In the genomic region with DNA sequence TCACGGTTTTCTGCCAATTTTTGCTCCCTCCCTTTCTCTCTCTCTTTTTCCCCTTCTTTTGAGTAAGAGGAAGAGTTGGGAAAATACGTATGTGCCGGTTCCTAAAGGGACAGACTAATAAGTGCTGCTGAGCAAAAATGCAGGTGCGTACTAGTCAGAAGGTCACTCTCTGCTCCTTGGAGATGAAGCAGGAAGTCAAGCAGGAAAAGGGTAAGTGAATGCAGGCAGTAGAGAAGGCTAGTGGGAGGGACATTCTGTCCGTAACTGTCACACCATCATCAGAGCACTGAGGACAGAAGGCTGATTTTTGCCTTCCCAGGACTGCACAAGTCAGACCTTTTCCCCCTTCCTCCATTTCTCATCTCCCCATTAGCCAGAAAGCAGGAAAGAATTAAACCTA, we compare ENCODE assay signal across 33 cellular contexts.
DNase-seq lines count a peak whose midpoint lies in the region; ATAC-seq, FAIRE-seq and TF ChIP-seq lines count a peak whose summit lies in the region.
"Had no signal": no experiment of that assay in that cellular context is flagged by ENCODE, and none has a peak within 500 bp of the region (broad histone marks: within the 10 kb centered on the region; RNA-seq: fewer than 3 reads in every experiment).

No MANE protein-coding gene starts in this region.

- ATAC-seq in stimulated activated naive B cell treated with anti-CD40 and anti-IgM and Interleukin-4, amounts not matched to agents 10 μg/mL and 1 μg/mL and 100 μg/mL, for 72 hours (replicated peaks), result no peak
- no peak for ATAC-seq in GM18519 (IDR thresholded peaks at IDR 0.05; ENCODE audit: low FRiP score, unreplicated experiment)
- ATAC-seq: activated naive CD4-positive, alpha-beta T cell treated with anti-CD3 and anti-CD28 coated beads, Interleukin-2, amount 50 U/mL, for 72 hours; natural killer cell; PC-3; sciatic nerve; SK-N-SH treated with all-trans-retinoic acid at 6 μM for 48 hours had no signal

- TF ChIP-seq CTCF in Loucy (conservative IDR thresholded peaks at IDR 0.05; ENCODE audit: low read length), result no peak
- no peak for TF ChIP-seq CTCF in kidney (IDR thresholded peaks at IDR 0.05; ENCODE audit: borderline replicate concordance, extremely low read depth, insufficient read depth)
- no peak for TF ChIP-seq CTCF in parathyroid adenoma (IDR thresholded peaks at IDR 0.05)
- no peak for TF ChIP-seq CTCF in osteoblast (IDR thresholded peaks at IDR 0.05; ENCODE audit: extremely low read depth, low read depth, low read length)

- H3K4me2 ChIP-seq in Loucy (ENCODE audit: low read depth, low read length, poor library complexity, severe bottlenecking) (peak overlapping the region; percentile 31), parathyroid adenoma (ENCODE audit: low read length) (no peak overlapping the region), osteoblast (ENCODE audit: insufficient read depth, low read length) (no peak overlapping the region)

- H2AFZ ChIP-seq in Loucy (ENCODE audit: low read length), result no peak overlapping the region
- H2AFZ ChIP-seq in parathyroid adenoma, result peak overlapping the region; percentile 12
- no peak overlapping the region for H2AFZ ChIP-seq in osteoblast (ENCODE audit: low read length)

- H3K27me3 Mint-ChIP-seq in stimulated activated naive B cell treated with anti-CD40 and anti-IgM and Interleukin-4, amounts not matched to agents 10 μg/mL and 1 μg/mL and 100 μg/mL, for 72 hours, result no peaks in the 10 kb centered on the region
- H3K27me3 Mint-ChIP-seq: activated B cell treated with CpG ODN at 0.5 μM for 24 hours, IgD-negative memory B cell, type B pancreatic cell had no signal

- H3K9me3 ChIP-seq in Loucy (ENCODE audit: insufficient read depth, low read depth, low read length) (peaks cover 3% of the 10 kb centered on the region; the same call in 1 of the 2 replicates), endocrine pancreas (ENCODE audit: control insufficient read depth, low read length) (no peaks in the 10 kb centered on the region), kidney (ENCODE audit: control insufficient read depth in 1 of 2, low read length in 2 of 2) (no peaks in the 10 kb centered on the region), parathyroid adenoma (ENCODE audit: control insufficient read depth, low read length) (no peaks in the 10 kb centered on the region), osteoblast (ENCODE audit: low read depth, low read length) (peaks cover 2% of the 10 kb centered on the region)
- H3K9me3 ChIP-seq: breast epithelium had no signal

- intact Hi-C loops in kidney (cut with DNase I), result no loop called here

- no peaks in the 10 kb centered on the region for H3K36me3 Mint-ChIP-seq in stimulated activated naive B cell treated with anti-CD40 and anti-IgM and Interleukin-4, amounts not matched to agents 10 μg/mL and 1 μg/mL and 100 μg/mL, for 72 hours
- H3K36me3 Mint-ChIP-seq: natural killer cell had no signal

- no peaks in the 10 kb centered on the region for H3K4me1 Mint-ChIP-seq in stimulated activated naive B cell treated with anti-CD40 and anti-IgM and Interleukin-4, amounts not matched to agents 10 μg/mL and 1 μg/mL and 100 μg/mL, for 72 hours
- H3K4me1 Mint-ChIP-seq: activated B cell treated with CpG ODN at 0.5 μM for 24 hours, natural killer cell had no signal

- DNase-seq in kidney (no peak), osteoblast (ENCODE audit: insufficient read length, low spot score, missing footprints) (no peak)
- DNase-seq in stimulated activated naive B cell treated with anti-CD40 and anti-IgM and Interleukin-4, amounts not matched to agents 10 μg/mL and 1 μg/mL and 100 μg/mL, for 72 hours, result no peak
- DNase-seq: activated B cell treated with CpG ODN at 0.5 μM for 24 hours; activated CD4-positive, alpha-beta T cell treated with anti-CD3 and anti-CD28 coated beads, Interleukin-2, amount 50 U/mL, for 1 hour; activated effector memory CD4-positive, alpha-beta T cell treated with Interleukin-2 at 50 U/mL for 16 hours; activated T-cell treated with anti-CD3 and anti-CD28 coated beads, Interleukin-2, amount 50 U/mL, for 1 hour; amygdala; effector CD4-positive, alpha-beta T cell; glutamatergic neuron; GOT3; HFFc6; natural killer cell; NCI-H1092; NCI-H1694 treated with DMSO at 0.1 percent for 48 hours; NCI-H510A; NK-92 treated with Interleukin-12 subunit alpha and Interleukin-12 subunit beta, amount 100 ng/mL, for 24 hours; PC-3; stimulated activated CD4-positive, alpha-beta T cell treated with anti-CD3 and anti-CD28 coated beads, Interleukin-4, amount 100 ng/mL, for 4 hours had no signal

- H3K27me3 ChIP-seq in Loucy (ENCODE audit: insufficient read depth, low read length, poor library complexity, severe bottlenecking) (no peaks in the 10 kb centered on the region), endocrine pancreas (ENCODE audit: control insufficient read depth, insufficient read depth, low read length) (no peaks in the 10 kb centered on the region), parathyroid adenoma (ENCODE audit: control insufficient read depth, insufficient read depth, low read length) (no peaks in the 10 kb centered on the region), osteoblast (ENCODE audit: insufficient read depth, low read length) (no peaks in the 10 kb centered on the region)
- H3K27me3 ChIP-seq: breast epithelium had no signal

- no peaks in the 10 kb centered on the region for H3K9me2 ChIP-seq in Loucy (replicated peaks; ENCODE audit: low read depth, low read length)

- no peak overlapping the region for H3K9ac ChIP-seq in Loucy (ENCODE audit: low read depth, low read length, poor library complexity, severe bottlenecking)
- no peak overlapping the region for H3K9ac ChIP-seq in endocrine pancreas (ENCODE audit: control insufficient read depth, insufficient read depth, low read length)
- H3K9ac ChIP-seq in kidney (ENCODE audit: low read length in 2 of 2), result no peak overlapping the region
- no peak overlapping the region for H3K9ac ChIP-seq in parathyroid adenoma

- FAIRE-seq in kidney (lab: Jason Lieb, UNC), result no peak
- FAIRE-seq: colon, islet of Langerhans had no signal

- no peaks in the 10 kb centered on the region for H4K20me1 ChIP-seq in Loucy (ENCODE audit: insufficient read depth, low read length, poor library complexity, severe bottlenecking)
- no peaks in the 10 kb centered on the region for H4K20me1 ChIP-seq in osteoblast (ENCODE audit: insufficient read depth, low read length)

- H3K4me3 ChIP-seq in Loucy (ENCODE audit: low read length, poor library complexity, severe bottlenecking), result no peak overlapping the region
- H3K4me3 ChIP-seq in endocrine pancreas (ENCODE audit: control insufficient read depth, insufficient read depth, low read length), result peak overlapping the region; percentile 18
- H3K4me3 ChIP-seq in kidney (ENCODE audit: low read length in 2 of 2), result peak overlapping the region; percentile 38 to 43
- H3K4me3 ChIP-seq in parathyroid adenoma (ENCODE audit: low read depth, low read length), result no peak overlapping the region
- no peak overlapping the region for H3K4me3 ChIP-seq in osteoblast (ENCODE audit: insufficient read depth, low read length)
- H3K4me3 ChIP-seq: breast epithelium had no signal

- H3K36me3 ChIP-seq in Loucy (ENCODE audit: insufficient read depth, low read length), result no peaks in the 10 kb centered on the region
- H3K36me3 ChIP-seq in endocrine pancreas (ENCODE audit: control insufficient read depth, insufficient read depth, low read length), result no peaks in the 10 kb centered on the region
- H3K36me3 ChIP-seq in kidney (ENCODE audit: control insufficient read depth in 1 of 2, insufficient read depth in 2 of 2, low read length in 2 of 2), result no peaks in the 10 kb centered on the region
- no peaks in the 10 kb centered on the region for H3K36me3 ChIP-seq in parathyroid adenoma (ENCODE audit: control insufficient read depth, insufficient read depth, low read length)
- H3K36me3 ChIP-seq in osteoblast (ENCODE audit: insufficient read depth, low read length), result no peaks in the 10 kb centered on the region
- H3K36me3 ChIP-seq: breast epithelium had no signal

- H3F3A ChIP-seq in Loucy (ENCODE audit: low read depth), result no peaks in the 10 kb centered on the region

- peaks cover 0 to 7% of the 10 kb centered on the region in 2 donors for H3K9me3 Mint-ChIP-seq in stimulated activated naive B cell treated with anti-CD40 and anti-IgM and Interleukin-4, amounts not matched to agents 10 μg/mL and 1 μg/mL and 100 μg/mL, for 72 hours
- H3K9me3 Mint-ChIP-seq: type B pancreatic cell had no signal

- H3K79me2 ChIP-seq in Loucy (ENCODE audit: insufficient read depth, low read length) (no peaks in the 10 kb centered on the region; the same call in 1 of the 2 replicates), parathyroid adenoma (peaks cover 2% of the 10 kb centered on the region), osteoblast (ENCODE audit: insufficient read depth, low read length) (peaks cover 81% of the 10 kb centered on the region)

- H3K4me1 ChIP-seq in Loucy (ENCODE audit: insufficient read depth, low read length, poor library complexity, severe bottlenecking), result peaks cover 10% of the 10 kb centered on the region
- no peaks in the 10 kb centered on the region for H3K4me1 ChIP-seq in endocrine pancreas (ENCODE audit: control insufficient read depth, insufficient read depth, low read length)
- H3K4me1 ChIP-seq in kidney (ENCODE audit: control insufficient read depth in 1 of 2, insufficient read depth in 1 of 2, low read depth in 1 of 2, low read length in 2 of 2), result no peaks in the 10 kb centered on the region
- peaks cover 26% of the 10 kb centered on the region for H3K4me1 ChIP-seq in parathyroid adenoma
- peaks cover 19% of the 10 kb centered on the region for H3K4me1 ChIP-seq in osteoblast (ENCODE audit: insufficient read depth, low read length)
- H3K4me1 ChIP-seq: breast epithelium had no signal

- no peak overlapping the region for H3K27ac Mint-ChIP-seq in stimulated activated naive B cell treated with anti-CD40 and anti-IgM and Interleukin-4, amounts not matched to agents 10 μg/mL and 1 μg/mL and 100 μg/mL, for 72 hours
- H3K27ac Mint-ChIP-seq: activated B cell treated with CpG ODN at 0.5 μM for 24 hours; activated naive CD4-positive, alpha-beta T cell treated with anti-CD3 and anti-CD28 coated beads, Interleukin-2, amount 50 U/mL, for 72 hours; HFFc6; IgD-negative memory B cell; natural killer cell; T-helper 1 cell treated with Interleukin-12 subunit alpha and Interleukin-12 subunit beta and Interleukin-4 antibody, amounts not matched to agents 30 μg/mL and 1 μg/mL, for 36 hours; type B pancreatic cell had no signal

- H3K27ac ChIP-seq in kidney (ENCODE audit: low read depth in 2 of 2, low read length in 2 of 2) (peak overlapping the region; percentile 25 to 42), parathyroid adenoma (peak overlapping the region; percentile 50), osteoblast (ENCODE audit: low read depth, low read length) (no peak overlapping the region)
- H3K27ac ChIP-seq: breast epithelium, C4-2B had no signal

- no peak overlapping the region for H3K4me3 Mint-ChIP-seq in stimulated activated naive B cell treated with anti-CD40 and anti-IgM and Interleukin-4, amounts not matched to agents 10 μg/mL and 1 μg/mL and 100 μg/mL, for 72 hours
- H3K4me3 Mint-ChIP-seq: activated B cell treated with CpG ODN at 0.5 μM for 24 hours; HFFc6; IgD-negative memory B cell; natural killer cell; T-helper 1 cell treated with Interleukin-12 subunit alpha and Interleukin-12 subunit beta and Interleukin-4 antibody, amounts not matched to agents 30 μg/mL and 1 μg/mL, for 36 hours; type B pancreatic cell had no signal

Comparison
In these comparisons a context has a peak if more than half of its experiments do, and no peak if none do; other contexts are left out.
1. H3K4me3 ChIP-seq: peak in endocrine pancreas (single experiment) and kidney (2 of 2); none in Loucy (single experiment), parathyroid adenoma (single experiment) and osteoblast (single experiment).